ENCODE assay signal across 21 cellular contexts in genomic region chr20:8524716-8525343, GRCh38.
"Had no signal": no experiment of that assay in that cellular context is flagged by ENCODE, and none has a peak within 500 bp of the region (broad histone marks: within the 10 kb centered on the region; RNA-seq: fewer than 3 reads in every experiment).

No MANE protein-coding gene starts in this region.

- H3K4me1 Mint-ChIP-seq: activated CD8-positive, alpha-beta memory T cell treated with anti-CD3 and anti-CD28 coated beads, Interleukin-2, amount 10 ng/mL, durations not matched to agents 7 days and 5 days had no signal

- H3K9me3 ChIP-seq: prostate gland, spleen had no signal

- H3K4me1 ChIP-seq: prostate gland had no signal

- DNase-seq: activated CD4-positive, alpha-beta T cell treated with anti-CD3 and anti-CD28 coated beads, Interleukin-2, amount 50 U/mL, for 4 hours; activated CD8-positive, alpha-beta memory T cell treated with anti-CD3 and anti-CD28 coated beads, Interleukin-2, amount 10 ng/mL, durations not matched to agents 7 days and 5 days; activated gamma-delta T cell; activated T-cell treated with anti-CD3 and anti-CD28 coated beads, Interleukin-2, amount 50 U/mL, for 24 hours; amygdala; cerebellar nuclear complex; dermis blood vessel endothelial cell; hypothalamus; left cardiac atrium; naive thymus-derived CD8-positive, alpha-beta T cell; nucleus accumbens; spleen; stimulated activated CD4-positive, alpha-beta T cell treated with anti-CD3 and anti-CD28 coated beads, Interleukin-1b, Interleukin-23, amount 100 ng/mL, for 48 hours; stimulated activated naive B cell treated with anti-CD40 and anti-IgM and Interleukin-4, amounts not matched to agents 10 μg/mL and 1 μg/mL and 100 μg/mL, for 72 hours; substantia nigra; trophoblast cell had no signal

- H3K36me3 Mint-ChIP-seq: activated CD8-positive, alpha-beta memory T cell treated with anti-CD3 and anti-CD28 coated beads, Interleukin-2, amount 10 ng/mL, durations not matched to agents 7 days and 5 days; activated naive CD8-positive, alpha-beta T cell; naive thymus-derived CD8-positive, alpha-beta T cell had no signal

- H3K27me3 ChIP-seq: spleen had no signal

- H3K4me3 ChIP-seq: lung, prostate gland, spleen had no signal

- H3K36me3 ChIP-seq: prostate gland, spleen had no signal

- H3K27ac ChIP-seq: prostate gland, spleen had no signal

- H3K4me3 Mint-ChIP-seq: activated CD8-positive, alpha-beta memory T cell treated with anti-CD3 and anti-CD28 coated beads, Interleukin-2, amount 10 ng/mL, durations not matched to agents 7 days and 5 days; activated naive CD8-positive, alpha-beta T cell; activated T-cell treated with anti-CD3 and anti-CD28 coated beads, Interleukin-2, amount 50 U/mL, for 24 hours; naive thymus-derived CD8-positive, alpha-beta T cell; stimulated activated naive B cell treated with anti-CD40 and anti-IgM and Interleukin-4, amounts not matched to agents 10 μg/mL and 1 μg/mL and 100 μg/mL, for 72 hours; T-helper 1 cell treated with Interleukin-12 subunit alpha and Interleukin-12 subunit beta and Interleukin-4 antibody, amounts not matched to agents 30 μg/mL and 1 μg/mL, for 36 hours had no signal

- H3K9me3 Mint-ChIP-seq: activated T-cell treated with anti-CD3 and anti-CD28 coated beads, Interleukin-2, amount 50 U/mL, for 24 hours; naive thymus-derived CD8-positive, alpha-beta T cell; stimulated activated naive B cell treated with anti-CD40 and anti-IgM and Interleukin-4, amounts not matched to agents 10 μg/mL and 1 μg/mL and 100 μg/mL, for 72 hours; T-helper 1 cell treated with Interleukin-12 subunit alpha and Interleukin-12 subunit beta and Interleukin-4 antibody, amounts not matched to agents 30 μg/mL and 1 μg/mL, for 36 hours had no signal

- H3K27ac Mint-ChIP-seq: activated CD8-positive, alpha-beta memory T cell treated with anti-CD3 and anti-CD28 coated beads, Interleukin-2, amount 10 ng/mL, durations not matched to agents 7 days and 5 days; activated naive CD8-positive, alpha-beta T cell; activated T-cell treated with anti-CD3 and anti-CD28 coated beads, Interleukin-2, amount 50 U/mL, for 24 hours; naive thymus-derived CD8-positive, alpha-beta T cell; stimulated activated naive B cell treated with anti-CD40 and anti-IgM and Interleukin-4, amounts not matched to agents 10 μg/mL and 1 μg/mL and 100 μg/mL, for 72 hours; T-helper 1 cell treated with Interleukin-12 subunit alpha and Interleukin-12 subunit beta and Interleukin-4 antibody, amounts not matched to agents 30 μg/mL and 1 μg/mL, for 36 hours had no signal

- H3K27me3 Mint-ChIP-seq: activated CD8-positive, alpha-beta memory T cell treated with anti-CD3 and anti-CD28 coated beads, Interleukin-2, amount 10 ng/mL, durations not matched to agents 7 days and 5 days; activated naive CD8-positive, alpha-beta T cell; activated T-cell treated with anti-CD3 and anti-CD28 coated beads, Interleukin-2, amount 50 U/mL, for 24 hours; naive thymus-derived CD8-positive, alpha-beta T cell; stimulated activated naive B cell treated with anti-CD40 and anti-IgM and Interleukin-4, amounts not matched to agents 10 μg/mL and 1 μg/mL and 100 μg/mL, for 72 hours had no signal

- ATAC-seq: activated CD8-positive, alpha-beta memory T cell treated with anti-CD3 and anti-CD28 coated beads, Interleukin-2, amount 10 ng/mL, durations not matched to agents 7 days and 5 days; left cardiac atrium; naive thymus-derived CD8-positive, alpha-beta T cell; sciatic nerve; stimulated activated naive B cell treated with anti-CD40 and anti-IgM and Interleukin-4, amounts not matched to agents 10 μg/mL and 1 μg/mL and 100 μg/mL, for 72 hours had no signal
